Comparison of ENCODE assay signal across 14 cellular contexts in genomic region chr9:90175865-90176264, GRCh38.
DNase-seq lines count a peak whose midpoint lies in the region; ATAC-seq lines count a peak whose summit lies in the region.
"Had no signal": no experiment of that assay in that cellular context is flagged by ENCODE, and none has a peak within 500 bp of the region (broad histone marks: within the 10 kb centered on the region; RNA-seq: fewer than 3 reads in every experiment).

No MANE protein-coding gene starts in this region.

- H3K27me3 Mint-ChIP-seq in naive B cell = no peaks in the 10 kb centered on the region
- H3K27me3 Mint-ChIP-seq in stimulated activated naive B cell treated with anti-CD40 and anti-IgM and Interleukin-4, amounts not matched to agents 10 μg/mL and 1 μg/mL and 100 μg/mL, for 72 hours = no peaks in the 10 kb centered on the region

- peaks cover 0 to 11% of the 10 kb centered on the region in 2 donors for H3K36me3 Mint-ChIP-seq in naive B cell
- peaks cover 1 to 4% of the 10 kb centered on the region in 2 donors for H3K36me3 Mint-ChIP-seq in stimulated activated naive B cell treated with anti-CD40 and anti-IgM and Interleukin-4, amounts not matched to agents 10 μg/mL and 1 μg/mL and 100 μg/mL, for 72 hours

- peak; percentile 87 to 92 for ATAC-seq in naive B cell (ENCODE audit: low read depth in 2 of 2)
- peak; percentile 77 to 82 for ATAC-seq in stimulated activated naive B cell treated with anti-CD40 and anti-IgM and Interleukin-4, amounts not matched to agents 10 μg/mL and 1 μg/mL and 100 μg/mL, for 72 hours (replicated peaks)
- ATAC-seq in HG03565 (IDR thresholded peaks at IDR 0.05; ENCODE audit: unreplicated experiment) = no peak

- H3K27ac Mint-ChIP-seq in naive B cell = peak overlapping the region in 2 of 6 donors; percentile 28 to 60
- peak overlapping the region; percentile 67 for H3K27ac Mint-ChIP-seq in stimulated activated naive B cell treated with anti-CD40 and anti-IgM and Interleukin-4, amounts not matched to agents 10 μg/mL and 1 μg/mL and 100 μg/mL, for 72 hours
- H3K27ac Mint-ChIP-seq: CD4-positive, alpha-beta memory T cell had no signal

- DNase-seq in NCI-H146 (lab: John Stamatoyannopoulos, UW) (peak; percentile 19), NCI-H146 treated with DMSO at 0.1 percent for 48 hours (lab: John Stamatoyannopoulos, UW; ENCODE audit: unreplicated experiment) (no peak), naive B cell (no peak)
- DNase-seq in stimulated activated naive B cell treated with anti-CD40 and anti-IgM and Interleukin-4, amounts not matched to agents 10 μg/mL and 1 μg/mL and 100 μg/mL, for 72 hours = no peak
- no peak for DNase-seq in stimulated activated naive CD4-positive, alpha-beta T cell (lab: John Stamatoyannopoulos, UW)
- DNase-seq: C1 segment of cervical spinal cord; Calu3; CD4-positive, alpha-beta memory T cell; DMS53; GF-D8; GM23248; H7; HCEC 1CT had no signal

- H3K4me1 Mint-ChIP-seq in naive B cell = peaks cover 36 to 43% (median 37%) of the 10 kb centered on the region in 3 donors
- H3K4me1 Mint-ChIP-seq in stimulated activated naive B cell treated with anti-CD40 and anti-IgM and Interleukin-4, amounts not matched to agents 10 μg/mL and 1 μg/mL and 100 μg/mL, for 72 hours = peaks cover 23 to 41% of the 10 kb centered on the region in 2 donors

- H3K9me3 Mint-ChIP-seq in naive B cell = peaks cover under 1 to 16% (median 5%) of the 10 kb centered on the region in 7 donors
- H3K9me3 Mint-ChIP-seq in stimulated activated naive B cell treated with anti-CD40 and anti-IgM and Interleukin-4, amounts not matched to agents 10 μg/mL and 1 μg/mL and 100 μg/mL, for 72 hours = peaks cover 6 to 8% of the 10 kb centered on the region in 2 donors

- peak overlapping the region in 3 of 8 donors; percentile 3 to 37 (median 24) for H3K4me3 Mint-ChIP-seq in naive B cell
- no peak overlapping the region for H3K4me3 Mint-ChIP-seq in stimulated activated naive B cell treated with anti-CD40 and anti-IgM and Interleukin-4, amounts not matched to agents 10 μg/mL and 1 μg/mL and 100 μg/mL, for 72 hours
- H3K4me3 Mint-ChIP-seq: CD4-positive, alpha-beta memory T cell had no signal
